Comparison of ENCODE assay signal across 21 cellular contexts in the genomic region with DNA sequence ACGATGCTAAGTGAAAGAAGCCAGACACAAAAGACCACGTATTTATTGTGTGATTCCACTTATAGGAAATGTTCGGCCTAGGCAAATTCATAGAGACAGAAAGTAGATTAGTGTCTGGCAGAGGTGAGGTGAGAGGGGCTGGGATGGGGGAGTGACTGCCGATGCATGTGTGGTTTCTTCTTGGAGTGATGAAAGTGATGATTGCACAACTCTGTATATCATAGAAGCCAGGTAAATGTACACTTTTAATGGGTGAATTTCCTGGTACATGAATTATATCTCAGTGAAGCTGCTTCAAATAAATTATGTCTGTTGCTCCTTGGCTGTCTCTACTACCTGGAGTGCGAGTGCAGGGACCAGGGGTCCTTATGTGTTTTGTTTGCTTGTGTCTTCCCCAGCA.
DNase-seq lines count a peak whose midpoint lies in the region; ATAC-seq, FAIRE-seq and TF ChIP-seq lines count a peak whose summit lies in the region.
"Had no signal": no experiment of that assay in that cellular context is flagged by ENCODE, and none has a peak within 500 bp of the region (broad histone marks: within the 10 kb centered on the region; RNA-seq: fewer than 3 reads in every experiment).

No MANE protein-coding gene starts in this region.

- DNase-seq in HepG2 (ENCODE audit: low spot score) (no peak), right lobe of liver (no peak), NB4 (ENCODE audit: low read depth) (peak; percentile 26), SIG-M5 treated with dmso at 0.1 percent for 504 hours (lab: John Stamatoyannopoulos, UW; ENCODE audit: unreplicated experiment) (no peak), SKM-1 (lab: John Stamatoyannopoulos, UW; ENCODE audit: unreplicated experiment) (no peak)
- DNase-seq: 8988T; ACHN; BE2C; C1 segment of cervical spinal cord; Caco-2; Calu3; CD4-positive, alpha-beta memory T cell; CD4-positive, CD25-positive, alpha-beta regulatory T cell; DMS79 treated with DMSO at 0.1 percent for 48 hours; GF-D8 had no signal

- no peak overlapping the region for H3K9ac ChIP-seq in HepG2 (ENCODE audit: insufficient read depth, low read depth, low read length)
- H3K9ac ChIP-seq: BLaER1 had no signal

- no peaks in the 10 kb centered on the region for H3K79me2 ChIP-seq in HepG2 (ENCODE audit: insufficient read depth, low read length)

- H3K27ac ChIP-seq in HepG2 (ENCODE audit: extremely low read length, insufficient read depth, low read length) (no peak overlapping the region), right lobe of liver (no peak overlapping the region)
- H3K27ac ChIP-seq: BLaER1 had no signal

- H3K4me1 ChIP-seq in HepG2 (ENCODE audit: insufficient read depth, low read length) (peaks cover 14% of the 10 kb centered on the region), right lobe of liver (peaks cover 0 to 17% (median 6%) of the 10 kb centered on the region in 4 donors)
- H3K4me1 ChIP-seq: BE2C, Caco-2 had no signal

- no peak overlapping the region for H2AFZ ChIP-seq in HepG2 (ENCODE audit: low read length)

- POLR2A ChIA-PET in HepG2 (lab: Yijun Ruan, JAX), result no interaction called here

- intact Hi-C loops in HepG2 (cut with micrococcal nuclease; ENCODE audit: unreplicated experiment), result no loop called here
- intact Hi-C loops in right lobe of liver (cut with DNase I), result no loop called here

- TF ChIP-seq CTCF in HepG2 (CRISPR knock-in tag; IDR thresholded peaks at IDR 0.05) (no peak), right lobe of liver (IDR thresholded peaks at IDR 0.05) (no peak), NB4 (IDR thresholded peaks at IDR 0.05; ENCODE audit: low read depth, low read length) (no peak)

- no peak for FAIRE-seq in HepG2 (lab: Jason Lieb, UNC)
- FAIRE-seq: A204.1, D721Med, G401.6, GM12891, GM19239 had no signal

- no peaks in the 10 kb centered on the region for H4K20me1 ChIP-seq in HepG2 (ENCODE audit: insufficient read depth, low read length)
- H4K20me1 ChIP-seq: BLaER1 had no signal

- CTCF ChIA-PET in HepG2 (lab: Yijun Ruan, JAX; ENCODE audit: low intra/inter-chr PET ratio, low total read pairs), result no interaction called here

- no peak overlapping the region for H3K4me3 ChIP-seq in HepG2 (replicated peaks in 1 of 3; ENCODE audit: insufficient read depth in 1 of 3, low read depth in 2 of 3, low read length in 3 of 3)
- no peak overlapping the region for H3K4me3 ChIP-seq in right lobe of liver
- H3K4me3 ChIP-seq in NB4 (ENCODE audit: low read depth, low read length), result no peak overlapping the region
- H3K4me3 ChIP-seq: BLaER1 had no signal

- H3K9me3 ChIP-seq in HepG2 (ENCODE audit: low read length) (no peaks in the 10 kb centered on the region), right lobe of liver (no peaks in the 10 kb centered on the region)
- H3K9me3 ChIP-seq: BE2C, BLaER1, Caco-2 had no signal

- no peak for TF ChIP-seq POLR2A in HepG2 (IDR thresholded peaks at IDR 0.05; ENCODE audit: insufficient read depth in 1 of 2, low read depth in 2 of 2, low read length in 2 of 2)
- no peak for TF ChIP-seq POLR2A in right lobe of liver (IDR thresholded peaks at IDR 0.05)
- TF ChIP-seq POLR2A in NB4 (IDR thresholded peaks at IDR 0.05; ENCODE audit: extremely low read depth, insufficient read length), result no peak

- in situ Hi-C loops in HepG2 (cut with HindIII; ENCODE audit: extremely low pct_ligation_motif_present, low pct_unique_long_range_greater_than_20kb), result no loop called here

- no TSS peak for BruUV-seq in HepG2 (replicated peaks; lab: Mats Ljungman, UMichigan)

- ATAC-seq in HepG2 (no peak), right lobe of liver (no peak)

- WGBS in HepG2 (ENCODE audit: low lambda C conversion rate), result 17% methylated on average over 5 of the region's 5 CpGs
- 73% methylated on average over 5 of the region's 5 CpGs for whole genome bisulfite sequencing in right lobe of liver (ENCODE audit: insufficient coverage, low coverage, low lambda C conversion rate, missing lambda C conversion rate)

- H3K36me3 ChIP-seq in HepG2 (replicated peaks in 1 of 2; ENCODE audit: control insufficient read depth in 1 of 2, insufficient read depth in 2 of 2, low read length in 2 of 2) (no peaks in the 10 kb centered on the region), right lobe of liver (no peaks in the 10 kb centered on the region)
- H3K36me3 ChIP-seq: BE2C, BLaER1 had no signal

- H3K27me3 ChIP-seq in HepG2 (ENCODE audit: control insufficient read depth in 1 of 2, insufficient read depth in 2 of 2, low read length in 2 of 2) (peaks cover 3 to 38% of the 10 kb centered on the region in 2 experiments; a peak in 3 of 5 replicates), right lobe of liver (no peaks in the 10 kb centered on the region)
- H3K27me3 ChIP-seq: BE2C, BLaER1 had no signal

- no peak for TF ChIP-seq EP300 in HepG2 (IDR thresholded peaks at IDR 0.05; ENCODE audit: low read depth in 2 of 2, low read length in 2 of 2)
- TF ChIP-seq EP300 in HepG2 (CRISPR knock-in tag; IDR thresholded peaks at IDR 0.05; ENCODE audit: borderline replicate concordance), result no peak

- H3K4me2 ChIP-seq in HepG2 (ENCODE audit: low read depth, low read length), result no peak overlapping the region
- H3K4me2 ChIP-seq: BLaER1 had no signal

- TF ChIP-seq RAD21 in HepG2 (CRISPR knock-in tag; IDR thresholded peaks at IDR 0.05), result no peak

TF ChIP-seq in HepG2, 621 proteins besides CTCF, POLR2A, EP300 and RAD21:
- TF ChIP-seq CEBPB (IDR thresholded peaks at IDR 0.05; ENCODE audit: borderline replicate concordance, low read depth, low read length) (peak; percentile 57), ZNF20 (CRISPR knock-in tag; IDR thresholded peaks at IDR 0.05) (no peak)
